Comparison of ENCODE assay signal across 1 cellular context in the genomic region with DNA sequence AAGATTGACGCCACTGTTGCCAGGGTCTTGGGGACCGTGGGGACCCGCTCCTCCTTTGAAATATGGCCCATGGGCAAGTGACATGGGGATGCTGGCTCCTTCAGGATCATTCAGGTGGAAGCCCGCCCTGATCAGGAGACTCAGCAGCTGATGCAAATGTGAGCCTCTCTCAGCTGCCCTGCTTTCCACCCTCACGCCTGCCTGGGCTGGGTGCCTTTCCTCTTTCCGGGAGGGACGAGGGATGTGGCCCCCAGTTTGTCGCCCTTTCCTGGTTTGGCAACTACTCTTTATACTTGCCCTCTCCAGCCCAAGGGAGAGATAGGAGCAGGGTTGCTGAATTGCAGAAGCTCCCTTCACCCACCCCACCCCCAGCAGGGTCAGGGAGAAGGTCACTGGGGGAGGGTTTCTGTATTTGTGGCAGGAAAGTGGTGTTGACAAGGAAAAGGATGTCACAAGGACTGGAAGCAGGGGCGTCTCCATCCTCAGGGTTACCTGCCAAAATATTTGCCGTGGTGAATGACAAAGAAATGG.
TF ChIP-seq lines count a peak whose summit lies in the region.

No MANE protein-coding gene starts in this region.

TF ChIP-seq in HepG2, 621 proteins besides CTCF, POLR2A, EP300 and RAD21 (continued from another document and continues in another):
- TF ChIP-seq, protein P1, sequence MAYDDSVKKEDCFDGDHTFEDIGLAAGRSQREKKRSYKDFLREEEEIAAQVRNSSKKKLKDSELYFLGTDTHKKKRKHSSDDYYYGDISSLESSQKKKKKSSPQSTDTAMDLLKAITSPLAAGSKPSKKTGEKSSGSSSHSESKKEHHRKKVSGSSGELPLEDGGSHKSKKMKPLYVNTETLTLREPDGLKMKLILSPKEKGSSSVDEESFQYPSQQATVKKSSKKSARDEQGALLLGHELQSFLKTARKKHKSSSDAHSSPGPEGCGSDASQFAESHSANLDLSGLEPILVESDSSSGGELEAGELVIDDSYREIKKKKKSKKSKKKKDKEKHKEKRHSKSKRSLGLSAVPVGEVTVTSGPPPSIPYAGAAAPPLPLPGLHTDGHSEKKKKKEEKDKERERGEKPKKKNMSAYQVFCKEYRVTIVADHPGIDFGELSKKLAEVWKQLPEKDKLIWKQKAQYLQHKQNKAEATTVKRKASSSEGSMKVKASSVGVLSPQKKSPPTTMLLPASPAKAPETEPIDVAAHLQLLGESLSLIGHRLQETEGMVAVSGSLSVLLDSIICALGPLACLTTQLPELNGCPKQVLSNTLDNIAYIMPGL (CRISPR knock-in tag; IDR thresholded peaks at IDR 0.05; ENCODE audit: borderline replicate concordance in 1 of 2, low read depth in 1 of 2): 0 out of 4 replicates have a peak, but pooled peaks of 1 of the 2 experiments have one; percentile 17
- no peak for TF ChIP-seq ZNF563 (CRISPR knock-in tag; IDR thresholded peaks at IDR 0.05)
- TF ChIP-seq, protein P2, sequence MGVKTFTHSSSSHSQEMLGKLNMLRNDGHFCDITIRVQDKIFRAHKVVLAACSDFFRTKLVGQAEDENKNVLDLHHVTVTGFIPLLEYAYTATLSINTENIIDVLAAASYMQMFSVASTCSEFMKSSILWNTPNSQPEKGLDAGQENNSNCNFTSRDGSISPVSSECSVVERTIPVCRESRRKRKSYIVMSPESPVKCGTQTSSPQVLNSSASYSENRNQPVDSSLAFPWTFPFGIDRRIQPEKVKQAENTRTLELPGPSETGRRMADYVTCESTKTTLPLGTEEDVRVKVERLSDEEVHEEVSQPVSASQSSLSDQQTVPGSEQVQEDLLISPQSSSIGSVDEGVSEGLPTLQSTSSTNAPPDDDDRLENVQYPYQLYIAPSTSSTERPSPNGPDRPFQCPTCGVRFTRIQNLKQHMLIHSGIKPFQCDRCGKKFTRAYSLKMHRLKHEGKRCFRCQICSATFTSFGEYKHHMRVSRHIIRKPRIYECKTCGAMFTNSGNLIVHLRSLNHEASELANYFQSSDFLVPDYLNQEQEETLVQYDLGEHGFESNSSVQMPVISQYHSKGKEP (CRISPR knock-in tag; IDR thresholded peaks at IDR 0.05): no peak
- TF ChIP-seq NR0B2 (CRISPR knock-in tag; IDR thresholded peaks at IDR 0.05): no peak
- TF ChIP-seq FOXK1 (CRISPR knock-in tag; IDR thresholded peaks at IDR 0.05; ENCODE audit: borderline replicate concordance, low read depth): peak; percentile 55; the same call in 1 of the 2 replicates
- TF ChIP-seq, protein P3, sequence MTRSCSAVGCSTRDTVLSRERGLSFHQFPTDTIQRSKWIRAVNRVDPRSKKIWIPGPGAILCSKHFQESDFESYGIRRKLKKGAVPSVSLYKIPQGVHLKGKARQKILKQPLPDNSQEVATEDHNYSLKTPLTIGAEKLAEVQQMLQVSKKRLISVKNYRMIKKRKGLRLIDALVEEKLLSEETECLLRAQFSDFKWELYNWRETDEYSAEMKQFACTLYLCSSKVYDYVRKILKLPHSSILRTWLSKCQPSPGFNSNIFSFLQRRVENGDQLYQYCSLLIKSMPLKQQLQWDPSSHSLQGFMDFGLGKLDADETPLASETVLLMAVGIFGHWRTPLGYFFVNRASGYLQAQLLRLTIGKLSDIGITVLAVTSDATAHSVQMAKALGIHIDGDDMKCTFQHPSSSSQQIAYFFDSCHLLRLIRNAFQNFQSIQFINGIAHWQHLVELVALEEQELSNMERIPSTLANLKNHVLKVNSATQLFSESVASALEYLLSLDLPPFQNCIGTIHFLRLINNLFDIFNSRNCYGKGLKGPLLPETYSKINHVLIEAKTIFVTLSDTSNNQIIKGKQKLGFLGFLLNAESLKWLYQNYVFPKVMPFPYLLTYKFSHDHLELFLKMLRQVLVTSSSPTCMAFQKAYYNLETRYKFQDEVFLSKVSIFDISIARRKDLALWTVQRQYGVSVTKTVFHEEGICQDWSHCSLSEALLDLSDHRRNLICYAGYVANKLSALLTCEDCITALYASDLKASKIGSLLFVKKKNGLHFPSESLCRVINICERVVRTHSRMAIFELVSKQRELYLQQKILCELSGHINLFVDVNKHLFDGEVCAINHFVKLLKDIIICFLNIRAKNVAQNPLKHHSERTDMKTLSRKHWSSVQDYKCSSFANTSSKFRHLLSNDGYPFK (CRISPR knock-in tag; IDR thresholded peaks at IDR 0.05; ENCODE audit: borderline replicate concordance): no peak
- no peak for TF ChIP-seq MNT (IDR thresholded peaks at IDR 0.05)
- TF ChIP-seq ADNP (CRISPR knock-in tag; IDR thresholded peaks at IDR 0.05): no peak
- TF ChIP-seq MYNN (CRISPR knock-in tag; IDR thresholded peaks at IDR 0.05; ENCODE audit: low read depth): no peak
- no peak for TF ChIP-seq ZNF350 (CRISPR knock-in tag; IDR thresholded peaks at IDR 0.05; ENCODE audit: borderline replicate concordance, low read depth)
- no peak for TF ChIP-seq ZNF512B (CRISPR knock-in tag; IDR thresholded peaks at IDR 0.05; ENCODE audit: borderline replicate concordance)
- TF ChIP-seq RARA (CRISPR knock-in tag; IDR thresholded peaks at IDR 0.05): peak; percentile 96
- TF ChIP-seq HINFP (CRISPR knock-in tag; IDR thresholded peaks at IDR 0.05; ENCODE audit: low read depth): 0 out of 2 replicates have a peak, but pooled peaks have one; percentile 33
- peak; percentile 71; the same call in 1 of the 2 replicates for TF ChIP-seq HMG20B (CRISPR knock-in tag; conservative IDR thresholded peaks at IDR 0.05)
- no peak for TF ChIP-seq ZNF543 (CRISPR knock-in tag; IDR thresholded peaks at IDR 0.05)
- TF ChIP-seq CBFB (CRISPR knock-in tag; IDR thresholded peaks at IDR 0.05): no peak
- TF ChIP-seq ZSCAN22 (CRISPR knock-in tag; IDR thresholded peaks at IDR 0.05): no peak
- TF ChIP-seq HOXD1 (CRISPR knock-in tag; IDR thresholded peaks at IDR 0.05): no peak
- TF ChIP-seq ZFP82 (CRISPR knock-in tag; IDR thresholded peaks at IDR 0.05; ENCODE audit: borderline replicate concordance): no peak
- TF ChIP-seq ZSCAN20 (CRISPR knock-in tag; IDR thresholded peaks at IDR 0.05; ENCODE audit: borderline replicate concordance): no peak
- TF ChIP-seq ZBTB38 (CRISPR knock-in tag; IDR thresholded peaks at IDR 0.05): 0 out of 2 replicates have a peak, but pooled peaks have one; percentile 62
- TF ChIP-seq ZNF557 (CRISPR knock-in tag; IDR thresholded peaks at IDR 0.05): no peak
- TF ChIP-seq IRF2 (CRISPR knock-in tag; IDR thresholded peaks at IDR 0.05): 0 out of 2 replicates have a peak, but pooled peaks have one; percentile 33
- peak; percentile 27; the same call in 1 of the 2 replicates for TF ChIP-seq DMAP1 (CRISPR knock-in tag; IDR thresholded peaks at IDR 0.05)
- TF ChIP-seq PHB2 (IDR thresholded peaks at IDR 0.05; ENCODE audit: partially characterized antibody): no peak
- peak; percentile 97 for TF ChIP-seq MED1 (CRISPR knock-in tag; IDR thresholded peaks at IDR 0.05)
- TF ChIP-seq CSRNP1 (CRISPR knock-in tag; IDR thresholded peaks at IDR 0.05): 0 out of 2 replicates have a peak, but pooled peaks have one; percentile 60
- TF ChIP-seq SALL1 (CRISPR knock-in tag; IDR thresholded peaks at IDR 0.05): peak; percentile 94
- TF ChIP-seq ZNF33B (CRISPR knock-in tag; IDR thresholded peaks at IDR 0.05): no peak
- TF ChIP-seq NR2F1 (CRISPR knock-in tag; IDR thresholded peaks at IDR 0.05): peak; percentile 95 to 99
- TF ChIP-seq BRF2 (CRISPR knock-in tag; IDR thresholded peaks at IDR 0.05): no peak
- TF ChIP-seq TOE1 (CRISPR knock-in tag; IDR thresholded peaks at IDR 0.05): no peak
- TF ChIP-seq FUBP1 (CRISPR knock-in tag; IDR thresholded peaks at IDR 0.05; ENCODE audit: borderline replicate concordance): no peak
- TF ChIP-seq POLR2AphosphoS5 (IDR thresholded peaks at IDR 0.05; ENCODE audit: low read depth, low read length): no peak
